In genomic region chr22:45291061-45291930, GRCh38 we compare ENCODE assay signal across 29 cellular contexts. TPM values are rescaled to one million over a fixed set of nuclear protein-coding genes. Genes with fewer than 3 reads are reported as not detected.
DNase-seq lines count a peak whose midpoint lies in the region; ATAC-seq and TF ChIP-seq lines count a peak whose summit lies in the region.
"Had no signal": no experiment of that assay in that cellular context is flagged by ENCODE, and none has a peak within 500 bp of the region (broad histone marks: within the 10 kb centered on the region; RNA-seq: fewer than 3 reads in every experiment).

No MANE protein-coding gene starts in this region.

- H3K79me2 ChIP-seq in smooth muscle cell (ENCODE audit: low read depth): no peaks in the 10 kb centered on the region

- peak overlapping the region in 1 of 2 experiments; percentile 14 for H3K23ac ChIP-seq in mesenchymal stem cell (ENCODE audit: low read length in 2 of 2)

- H2BK120ac ChIP-seq in mesenchymal stem cell (ENCODE audit: low read depth, low read length): no peak overlapping the region

- H3K4me1 ChIP-seq in mesenchymal stem cell (ENCODE audit: control insufficient read depth, insufficient read depth, low read depth, low read length) (peaks cover 11% of the 10 kb centered on the region), smooth muscle cell (ENCODE audit: low read depth) (no peaks in the 10 kb centered on the region), mucosa of descending colon (ENCODE audit: low read depth) (peaks cover 5% of the 10 kb centered on the region)
- H3K4me1 ChIP-seq: body of pancreas, prostate gland had no signal

- H3K9me3 Mint-ChIP-seq in activated T-cell treated with anti-CD3 and anti-CD28 coated beads, Interleukin-2, amount 50 U/mL, for 72 hours: no peaks in the 10 kb centered on the region
- H3K9me3 Mint-ChIP-seq: activated CD4-positive, alpha-beta memory T cell treated with anti-CD3 and anti-CD28 coated beads, Interleukin-2, amount 10 ng/mL, durations not matched to agents 7 days and 5 days; activated T-helper 1 cell treated with anti-CD3 and anti-CD28 coated beads, Interleukin-12 subunit alpha, Interleukin-12 subunit beta, Interleukin-2, Interleukin-4 antibody, amounts not matched to agents 30 ng/mL and 10 ng/mL and 1 ng/mL, durations not matched to agents 14 hours and 24 hours and 36 hours; GM23338; memory B cell; neural crest cell; WTC11 had no signal

- ATAC-seq in activated T-cell treated with anti-CD3 and anti-CD28 coated beads, Interleukin-2, amount 50 U/mL, for 72 hours (replicated peaks in 1 of 2): peak; percentile 33 to 66
- ATAC-seq in stimulated activated naive CD8-positive, alpha-beta T cell treated with anti-CD3 and anti-CD28 coated beads, Interleukin-15, Interleukin-2, amounts not matched to agents 100 U/mL and 50 U/mL, for 24 hours: peak; percentile 10
- no peak for ATAC-seq in HG02870 (IDR thresholded peaks at IDR 0.05; ENCODE audit: unreplicated experiment)
- no peak for ATAC-seq in mucosa of descending colon
- ATAC-seq: WTC11 had no signal

- DNase-seq in activated T-cell treated with anti-CD3 and anti-CD28 coated beads, Interleukin-2, amount 50 U/mL, for 72 hours: peak; percentile 12 to 26
- no peak for DNase-seq in activated T-cell treated with anti-CD3 and anti-CD28 coated beads, Interleukin-2, amount 50 U/mL, for 1 hour
- no peak for DNase-seq in mesenchymal stem cell
- no peak for DNase-seq in stimulated activated naive CD8-positive, alpha-beta T cell treated with anti-CD3 and anti-CD28 coated beads, Interleukin-15, Interleukin-2, amounts not matched to agents 100 U/mL and 50 U/mL, for 24 hours
- no peak for DNase-seq in smooth muscle cell (lab: John Stamatoyannopoulos, UW; ENCODE audit: unreplicated experiment)
- no peak for DNase-seq in mucosa of descending colon
- DNase-seq: activated CD4-positive, alpha-beta memory T cell treated with anti-CD3 and anti-CD28 coated beads, Interleukin-2, amount 10 ng/mL, durations not matched to agents 7 days and 5 days; DMS 273 treated with DMSO at 0.1 percent for 48 hours; left cardiac atrium; NCI-H1105; NCI-H2081 treated with DMSO at 0.1 percent for 48 hours; NCI-H446 treated with DMSO at 0.1 percent for 48 hours; NK-92 treated with Interleukin-12 subunit alpha and Interleukin-12 subunit beta, amount 100 ng/mL, for 24 hours; spleen; stimulated activated CD4-positive, alpha-beta T cell treated with anti-CD3 and anti-CD28 coated beads, Interleukin-4, amount 100 ng/mL, for 24 hours had no signal

- no peaks in the 10 kb centered on the region for H3F3A ChIP-seq in smooth muscle cell (ENCODE audit: low read depth)

- H2AK5ac ChIP-seq in mesenchymal stem cell (ENCODE audit: low read length, severe bottlenecking): no peak overlapping the region

- H3K4me3 Mint-ChIP-seq in activated T-cell treated with anti-CD3 and anti-CD28 coated beads, Interleukin-2, amount 50 U/mL, for 72 hours: no peak overlapping the region
- H3K4me3 Mint-ChIP-seq: activated CD4-positive, alpha-beta memory T cell treated with anti-CD3 and anti-CD28 coated beads, Interleukin-2, amount 10 ng/mL, durations not matched to agents 7 days and 5 days; activated T-helper 1 cell treated with anti-CD3 and anti-CD28 coated beads, Interleukin-12 subunit alpha, Interleukin-12 subunit beta, Interleukin-2, Interleukin-4 antibody, amounts not matched to agents 30 ng/mL and 10 ng/mL and 1 ng/mL, durations not matched to agents 14 hours and 24 hours and 36 hours; GM23338; memory B cell; neural crest cell; WTC11 had no signal

- H3K4ac ChIP-seq in mesenchymal stem cell (ENCODE audit: low read depth in 1 of 2, low read length in 2 of 2): peak overlapping the region; percentile 34 to 48

- no peaks in the 10 kb centered on the region for H3K9me3 ChIP-seq in mesenchymal stem cell (ENCODE audit: control insufficient read depth, low read length)
- no peaks in the 10 kb centered on the region for H3K9me3 ChIP-seq in smooth muscle cell (replicated peaks; ENCODE audit: low read depth)
- H3K9me3 ChIP-seq in mucosa of descending colon: no peaks in the 10 kb centered on the region
- H3K9me3 ChIP-seq: body of pancreas, prostate gland, spleen had no signal

- peak overlapping the region; percentile 6 to 85 for H2BK12ac ChIP-seq in mesenchymal stem cell (ENCODE audit: low read length in 2 of 2)

- H3K27me3 ChIP-seq in mesenchymal stem cell (ENCODE audit: control insufficient read depth in 1 of 2, insufficient read depth in 1 of 2, low read length in 2 of 2): peaks cover 12 to 62% of the 10 kb centered on the region in 2 experiments
- H3K27me3 ChIP-seq in smooth muscle cell (ENCODE audit: low read depth): peaks cover 4% of the 10 kb centered on the region
- H3K27me3 ChIP-seq: body of pancreas had no signal

- H4K91ac ChIP-seq in mesenchymal stem cell (ENCODE audit: low read length): peak overlapping the region; percentile 64

- H3K79me1 ChIP-seq in mesenchymal stem cell (replicated peaks; ENCODE audit: low read length, poor library complexity, severe bottlenecking): no peaks in the 10 kb centered on the region

- intact Hi-C loops in mucosa of descending colon (cut with DNase I, micrococcal nuclease): no loop called here

- peak overlapping the region in 1 of 2 experiments; percentile 29 for H3K14ac ChIP-seq in mesenchymal stem cell (ENCODE audit: low read length in 2 of 2)

- no peaks in the 10 kb centered on the region for H3K27me3 Mint-ChIP-seq in activated T-cell treated with anti-CD3 and anti-CD28 coated beads, Interleukin-2, amount 50 U/mL, for 72 hours (ENCODE audit: low read depth)
- H3K27me3 Mint-ChIP-seq: activated CD4-positive, alpha-beta memory T cell treated with anti-CD3 and anti-CD28 coated beads, Interleukin-2, amount 10 ng/mL, durations not matched to agents 7 days and 5 days; memory B cell had no signal

- H3K27ac ChIP-seq in VCaP (peak overlapping the region; percentile 35; the same call in 1 of the 2 replicates), mesenchymal stem cell (ENCODE audit: low read length, poor library complexity, severe bottlenecking) (no peak overlapping the region), smooth muscle cell (ENCODE audit: low read depth) (no peak overlapping the region)
- H3K27ac ChIP-seq: body of pancreas, prostate gland, SK-N-MC, spleen had no signal

- WGBS in mesenchymal stem cell: 93% methylated on average over 8 of the region's 8 CpGs
- WGBS in smooth muscle cell (ENCODE audit: low lambda C conversion rate): 96% methylated on average over 8 of the region's 8 CpGs

- H3K36me3 ChIP-seq in mesenchymal stem cell (ENCODE audit: control insufficient read depth in 1 of 2, insufficient read depth in 2 of 2, low read depth in 1 of 2, low read length in 2 of 2) (no peaks in the 10 kb centered on the region), smooth muscle cell (ENCODE audit: low read depth) (no peaks in the 10 kb centered on the region), mucosa of descending colon (ENCODE audit: low read depth) (no peaks in the 10 kb centered on the region)
- H3K36me3 ChIP-seq: prostate gland, spleen had no signal

- no peak overlapping the region for H3K27ac Mint-ChIP-seq in activated T-cell treated with anti-CD3 and anti-CD28 coated beads, Interleukin-2, amount 50 U/mL, for 72 hours
- H3K27ac Mint-ChIP-seq: activated CD4-positive, alpha-beta memory T cell treated with anti-CD3 and anti-CD28 coated beads, Interleukin-2, amount 10 ng/mL, durations not matched to agents 7 days and 5 days; activated T-helper 1 cell treated with anti-CD3 and anti-CD28 coated beads, Interleukin-12 subunit alpha, Interleukin-12 subunit beta, Interleukin-2, Interleukin-4 antibody, amounts not matched to agents 30 ng/mL and 10 ng/mL and 1 ng/mL, durations not matched to agents 14 hours and 24 hours and 36 hours; GM23338; memory B cell; WTC11 had no signal

- H3K4me2 ChIP-seq in mesenchymal stem cell (ENCODE audit: low read length, poor library complexity, severe bottlenecking) (no peak overlapping the region), smooth muscle cell (no peak overlapping the region)

- no peaks in the 10 kb centered on the region for H4K20me1 ChIP-seq in smooth muscle cell (ENCODE audit: low read depth)

- no peak overlapping the region for H2BK15ac ChIP-seq in mesenchymal stem cell (ENCODE audit: low read depth, poor library complexity, severe bottlenecking)

- peak overlapping the region; percentile 25 to 82 for H3K18ac ChIP-seq in mesenchymal stem cell (ENCODE audit: low read depth in 1 of 2, low read length in 2 of 2)

- no peak overlapping the region for H3K9ac ChIP-seq in mesenchymal stem cell (ENCODE audit: low read length)
- H3K9ac ChIP-seq in smooth muscle cell (ENCODE audit: low read depth): no peak overlapping the region

- no peak overlapping the region for H3K4me3 ChIP-seq in mesenchymal stem cell (ENCODE audit: insufficient read depth in 1 of 2, low read depth in 1 of 2, low read length in 2 of 2)
- no peak overlapping the region for H3K4me3 ChIP-seq in smooth muscle cell
- no peak overlapping the region for H3K4me3 ChIP-seq in mucosa of descending colon
- H3K4me3 ChIP-seq: body of pancreas, GM23338, prostate gland, SK-N-MC, spleen had no signal

- H2AFZ ChIP-seq in mesenchymal stem cell (ENCODE audit: low read depth, low read length) (no peak overlapping the region), smooth muscle cell (ENCODE audit: low read depth) (no peak overlapping the region)
- H2AFZ ChIP-seq: GM23338 had no signal

- no peaks in the 10 kb centered on the region for H3K36me3 Mint-ChIP-seq in activated T-cell treated with anti-CD3 and anti-CD28 coated beads, Interleukin-2, amount 50 U/mL, for 72 hours (ENCODE audit: insufficient read depth in 2 of 2)
- H3K36me3 Mint-ChIP-seq: memory B cell, WTC11 had no signal

- H4K8ac ChIP-seq in mesenchymal stem cell (ENCODE audit: low read length): peak overlapping the region; percentile 89

- H2BK5ac ChIP-seq in mesenchymal stem cell (ENCODE audit: low read depth, low read length, poor library complexity, severe bottlenecking): no peak overlapping the region

- TF ChIP-seq CTCF in VCaP (conservative IDR thresholded peaks at IDR 0.05) (no peak), smooth muscle cell (IDR thresholded peaks at IDR 0.05; ENCODE audit: borderline replicate concordance, insufficient read depth, poor library complexity, severe bottlenecking) (no peak), mucosa of descending colon (IDR thresholded peaks at IDR 0.05) (no peak)

- no peaks in the 10 kb centered on the region for H3K4me1 Mint-ChIP-seq in activated T-cell treated with anti-CD3 and anti-CD28 coated beads, Interleukin-2, amount 50 U/mL, for 72 hours (ENCODE audit: low read depth)
- H3K4me1 Mint-ChIP-seq: neural crest cell, WTC11 had no signal

RNA-seq across cellular contexts. Expression of gene UPK3A, which starts 6.5 kb away (rescaled TPM):
- total RNA-seq in activated T-cell treated with anti-CD3 and anti-CD28 coated beads, Interleukin-2, amount 50 U/mL, for 72 hours: not detected
- polyA plus RNA-seq in mesenchymal stem cell (2013, experiment 1 of 2): not detected
- not detected for polyA plus RNA-seq in mesenchymal stem cell (2013, experiment 2 of 2)
- total RNA-seq in smooth muscle cell (not detected in 2 replicates), mucosa of descending colon (under 1 TPM in 1 of 3 donors, not detected in 2; 0.67 TPM)
- polyA plus RNA-seq in smooth muscle cell: not detected in 2 replicates
- total RNA-seq: A673; activated CD4-positive, alpha-beta memory T cell treated with anti-CD3 and anti-CD28 coated beads, Interleukin-2, amount 10 ng/mL, durations not matched to agents 7 days and 5 days; activated T-helper 1 cell treated with anti-CD3 and anti-CD28 coated beads, Interleukin-12 subunit alpha, Interleukin-12 subunit beta, Interleukin-2, Interleukin-4 antibody, amounts not matched to agents 30 ng/mL and 10 ng/mL and 1 ng/mL, durations not matched to agents 14 hours and 24 hours and 36 hours; body of pancreas; G401; glomerular endothelial cell; GM23338; neural crest cell; T-helper 2 cell treated with Interferon-gamma antibody and Interleukin-4, amounts not matched to agents 100 ng/mL and 5 ng/mL, for 36 hours had no signal

RNA-seq across cellular contexts. Expression of gene FAM118A, which starts 18.4 kb away (rescaled TPM):
- 100 to 1,000 TPM in 1 of 2 donors, 10 to 100 TPM in 1; 50.1 to 130 TPM for total RNA-seq in activated T-cell treated with anti-CD3 and anti-CD28 coated beads, Interleukin-2, amount 50 U/mL, for 72 hours
- 12.1 TPM for polyA plus RNA-seq in mesenchymal stem cell (2013, experiment 1 of 2)
- 10.7 TPM for polyA plus RNA-seq in mesenchymal stem cell (2013, experiment 2 of 2)
- total RNA-seq in smooth muscle cell (36.1 and 36.6 TPM in 2 replicates), mucosa of descending colon (10 to 100 TPM; 50.1 to 86.0 (median 55.1) TPM)
- polyA plus RNA-seq in smooth muscle cell: 60.3 and 114 TPM in 2 replicates

RNA-seq across cellular contexts. Expression of gene KIAA0930, which starts 50.6 kb away (rescaled TPM):
- total RNA-seq in activated T-cell treated with anti-CD3 and anti-CD28 coated beads, Interleukin-2, amount 50 U/mL, for 72 hours: 10 to 100 TPM; 25.3 to 26.4 TPM
- polyA plus RNA-seq in mesenchymal stem cell (2013, experiment 1 of 2): 99.4 TPM
- 104 TPM for polyA plus RNA-seq in mesenchymal stem cell (2013, experiment 2 of 2)
- total RNA-seq in smooth muscle cell (35.9 and 44.8 TPM in 2 replicates), mucosa of descending colon (10 to 100 TPM; 32.7 to 62.4 (median 37.7) TPM)
- 37.6 and 49.0 TPM in 2 replicates for polyA plus RNA-seq in smooth muscle cell

Comparison
In these comparisons a context has a peak if more than half of its experiments do, and no peak if none do; other contexts are left out.
1. DNase-seq: peak in activated T-cell treated with anti-CD3 and anti-CD28 coated beads, Interleukin-2, amount 50 U/mL, for 72 hours (2 of 2); none in activated T-cell treated with anti-CD3 and anti-CD28 coated beads, Interleukin-2, amount 50 U/mL, for 1 hour (single experiment), mesenchymal stem cell (single experiment), stimulated activated naive CD8-positive, alpha-beta T cell treated with anti-CD3 and anti-CD28 coated beads, Interleukin-15, Interleukin-2, amounts not matched to agents 100 U/mL and 50 U/mL, for 24 hours (single experiment), smooth muscle cell (single experiment) and mucosa of descending colon (0 of 3).
2. ATAC-seq: peak in activated T-cell treated with anti-CD3 and anti-CD28 coated beads, Interleukin-2, amount 50 U/mL, for 72 hours (2 of 2) and stimulated activated naive CD8-positive, alpha-beta T cell treated with anti-CD3 and anti-CD28 coated beads, Interleukin-15, Interleukin-2, amounts not matched to agents 100 U/mL and 50 U/mL, for 24 hours (single experiment); none in HG02870 (single experiment) and mucosa of descending colon (single experiment).